Comparison of ENCODE assay signal across 1 cellular context in the genomic region with DNA sequence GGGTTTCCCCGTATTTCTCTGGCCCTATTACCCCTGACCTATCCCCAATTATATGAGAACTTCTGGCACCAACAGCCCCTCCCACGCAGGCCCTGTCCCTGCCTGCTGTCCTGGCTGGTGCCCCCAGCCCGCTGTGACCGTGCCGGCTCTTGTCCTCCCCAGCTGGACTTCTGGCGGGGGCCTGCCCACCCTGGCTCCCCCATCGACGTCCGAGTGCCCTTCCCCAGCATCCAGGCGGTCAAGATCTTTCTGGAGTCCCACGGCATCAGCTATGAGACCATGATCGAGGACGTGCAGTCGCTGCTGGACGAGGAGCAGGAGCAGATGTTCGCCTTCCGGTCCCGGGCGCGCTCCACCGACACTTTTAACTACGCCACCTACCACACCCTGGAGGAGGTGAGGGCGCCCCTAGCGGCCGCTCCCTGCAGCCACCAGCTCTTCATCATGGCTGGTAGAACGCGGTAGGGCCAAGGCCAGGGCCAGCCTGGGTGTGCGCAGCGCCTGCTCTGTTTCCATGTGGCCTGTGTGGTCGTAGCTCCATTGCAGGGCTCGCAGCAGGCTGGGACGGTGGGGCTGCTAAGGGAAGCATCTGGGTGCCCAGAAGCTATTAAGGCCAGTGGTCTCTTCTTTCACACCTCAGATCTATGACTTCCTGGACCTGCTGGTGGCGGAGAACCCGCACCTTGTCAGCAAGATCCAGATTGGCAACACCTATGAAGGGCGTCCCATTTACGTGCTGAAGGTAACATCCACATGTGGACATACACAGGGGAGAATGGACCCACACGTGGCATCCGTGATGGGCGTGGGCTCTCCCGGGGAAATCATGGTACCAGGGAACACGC.
TF ChIP-seq lines count a peak whose summit lies in the region.

No MANE protein-coding gene starts in this region.

TF ChIP-seq in WTC11, 78 proteins besides CTCF, POLR2A, EP300 and RAD21 (continued from another document):
- TF ChIP-seq, protein P1, sequence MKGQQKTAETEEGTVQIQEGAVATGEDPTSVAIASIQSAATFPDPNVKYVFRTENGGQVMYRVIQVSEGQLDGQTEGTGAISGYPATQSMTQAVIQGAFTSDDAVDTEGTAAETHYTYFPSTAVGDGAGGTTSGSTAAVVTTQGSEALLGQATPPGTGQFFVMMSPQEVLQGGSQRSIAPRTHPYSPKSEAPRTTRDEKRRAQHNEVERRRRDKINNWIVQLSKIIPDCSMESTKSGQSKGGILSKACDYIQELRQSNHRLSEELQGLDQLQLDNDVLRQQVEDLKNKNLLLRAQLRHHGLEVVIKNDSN (CRISPR knock-in tag; IDR thresholded peaks at IDR 0.05): no peak
- TF ChIP-seq ZNF671 (CRISPR knock-in tag; IDR thresholded peaks at IDR 0.05) (no peak), TP53 (CRISPR knock-in tag; IDR thresholded peaks at IDR 0.05) (no peak), KAT7 (CRISPR knock-in tag; IDR thresholded peaks at IDR 0.05; ENCODE audit: borderline replicate concordance) (no peak), ATF1 (CRISPR knock-in tag; IDR thresholded peaks at IDR 0.05) (no peak), MYBL2 (CRISPR knock-in tag; IDR thresholded peaks at IDR 0.05) (no peak)
- TF ChIP-seq, protein P2, sequence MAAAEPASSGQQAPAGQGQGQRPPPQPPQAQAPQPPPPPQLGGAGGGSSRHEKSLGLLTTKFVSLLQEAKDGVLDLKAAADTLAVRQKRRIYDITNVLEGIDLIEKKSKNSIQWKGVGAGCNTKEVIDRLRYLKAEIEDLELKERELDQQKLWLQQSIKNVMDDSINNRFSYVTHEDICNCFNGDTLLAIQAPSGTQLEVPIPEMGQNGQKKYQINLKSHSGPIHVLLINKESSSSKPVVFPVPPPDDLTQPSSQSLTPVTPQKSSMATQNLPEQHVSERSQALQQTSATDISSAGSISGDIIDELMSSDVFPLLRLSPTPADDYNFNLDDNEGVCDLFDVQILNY (CRISPR knock-in tag; IDR thresholded peaks at IDR 0.05): no peak
- TF ChIP-seq, protein P3, sequence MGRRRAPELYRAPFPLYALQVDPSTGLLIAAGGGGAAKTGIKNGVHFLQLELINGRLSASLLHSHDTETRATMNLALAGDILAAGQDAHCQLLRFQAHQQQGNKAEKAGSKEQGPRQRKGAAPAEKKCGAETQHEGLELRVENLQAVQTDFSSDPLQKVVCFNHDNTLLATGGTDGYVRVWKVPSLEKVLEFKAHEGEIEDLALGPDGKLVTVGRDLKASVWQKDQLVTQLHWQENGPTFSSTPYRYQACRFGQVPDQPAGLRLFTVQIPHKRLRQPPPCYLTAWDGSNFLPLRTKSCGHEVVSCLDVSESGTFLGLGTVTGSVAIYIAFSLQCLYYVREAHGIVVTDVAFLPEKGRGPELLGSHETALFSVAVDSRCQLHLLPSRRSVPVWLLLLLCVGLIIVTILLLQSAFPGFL (CRISPR knock-in tag; IDR thresholded peaks at IDR 0.05; ENCODE audit: borderline replicate concordance): no peak
